In genomic region chr5:96936431-96937221, GRCh38 we compare ENCODE assay signal across 8 cellular contexts. TPM values are rescaled to one million over a fixed set of nuclear protein-coding genes. Genes with fewer than 3 reads are reported as not detected.
DNase-seq lines count a peak whose midpoint lies in the region; ATAC-seq and TF ChIP-seq lines count a peak whose summit lies in the region.

No MANE protein-coding gene starts in this region.

- TF ChIP-seq CTCF in GM10266 (IDR thresholded peaks at IDR 0.05; ENCODE audit: control insufficient read depth, insufficient read depth, low read depth, missing control alignments), result no peak

- peak; percentile 24 for ATAC-seq in stimulated activated naive CD8-positive, alpha-beta T cell treated with anti-CD3 and anti-CD28 coated beads, Interleukin-15, Interleukin-2, amounts not matched to agents 100 U/mL and 50 U/mL, for 24 hours
- ATAC-seq in HG03442 (IDR thresholded peaks at IDR 0.05; ENCODE audit: unreplicated experiment), result no peak

- DNase-seq in GM10266 (ENCODE audit: extremely low spot score) (peak; percentile 43), HCEC 1CT (peak; percentile 20), NAMALWA (ENCODE audit: low spot score) (peak; percentile 88), epithelial cell of prostate (ENCODE audit: low read depth, low spot score) (no peak), myocyte (ENCODE audit: low read depth) (peak; percentile 33)
- peak; percentile 74 for DNase-seq in activated CD8-positive, alpha-beta memory T cell treated with anti-CD3 and anti-CD28 coated beads, Interleukin-2, amount 50 U/mL, for 48 hours
- peak; percentile 63 for DNase-seq in stimulated activated naive CD8-positive, alpha-beta T cell treated with anti-CD3 and anti-CD28 coated beads, Interleukin-15, Interleukin-2, amounts not matched to agents 100 U/mL and 50 U/mL, for 24 hours

- H3K27ac ChIP-seq in epithelial cell of prostate, result peak overlapping the region; percentile 95

RNA-seq across cellular contexts. Expression of gene LNPEP, which starts 0.7 kb away (rescaled TPM):
- 40.5 and 41.4 TPM in 2 replicates for total RNA-seq in myocyte
- polyA plus RNA-seq in myocyte (2012), result 6.2 TPM
